8 cellular contexts compared by ENCODE assay signal in genomic region chr5:5523066-5523505, GRCh38.
DNase-seq lines count a peak whose midpoint lies in the region; FAIRE-seq and TF ChIP-seq lines count a peak whose summit lies in the region.

No MANE protein-coding gene starts in this region.

- TF ChIP-seq POLR2A in H54 (IDR thresholded peaks at IDR 0.05; ENCODE audit: low read depth, low read length) (no peak), sigmoid colon (IDR thresholded peaks at IDR 0.05) (no peak)

- 76 to 81% methylated on average over 6 of the region's 6 CpGs for WGBS in sigmoid colon, 2 donors

- DNase-seq in NCI-H2196 (lab: John Stamatoyannopoulos, UW; ENCODE audit: unreplicated experiment), result peak; percentile 19
- no peak for DNase-seq in NCI-H2196 treated with DMSO at 0.1 percent for 48 hours (lab: John Stamatoyannopoulos, UW; ENCODE audit: unreplicated experiment)
- no peak for DNase-seq in H54 (ENCODE audit: insufficient read length, low spot score)
- DNase-seq in LHCN-M2 (ENCODE audit: low read depth), result peak; percentile 47
- DNase-seq in central memory CD4-positive, alpha-beta T cell, result peak; percentile 64
- DNase-seq in NCI-H128 (lab: John Stamatoyannopoulos, UW; ENCODE audit: unreplicated experiment), result no peak
- DNase-seq in COR-L47 (lab: John Stamatoyannopoulos, UW), result no peak
- no peak for DNase-seq in sigmoid colon

- no peaks in the 10 kb centered on the region for H3K9me3 ChIP-seq in sigmoid colon

- intact Hi-C loops in sigmoid colon (cut with DNase I), result no loop called here

- TF ChIP-seq EP300 in sigmoid colon (IDR thresholded peaks at IDR 0.05), result no peak

- H3K4me1 ChIP-seq in sigmoid colon, result no peaks in the 10 kb centered on the region

- peak; percentile 15 for FAIRE-seq in H54 (lab: Jason Lieb, UNC)

- H3K4me3 ChIP-seq in sigmoid colon, result no peak overlapping the region

- no peaks in the 10 kb centered on the region for H3K27me3 ChIP-seq in sigmoid colon

- H3K27ac ChIP-seq in sigmoid colon, result no peak overlapping the region

- H3K36me3 ChIP-seq in sigmoid colon, result no peaks in the 10 kb centered on the region

- TF ChIP-seq CTCF in sigmoid colon (IDR thresholded peaks at IDR 0.05), result no peak

Comparison
In these comparisons a context has a peak if more than half of its experiments do, and no peak if none do; other contexts are left out.
1. DNase-seq: peak in NCI-H2196 (single experiment), LHCN-M2 (single experiment) and central memory CD4-positive, alpha-beta T cell (single experiment); none in NCI-H2196 treated with DMSO at 0.1 percent for 48 hours (single experiment), H54 (single experiment), NCI-H128 (single experiment), COR-L47 (single experiment) and sigmoid colon (single experiment).